ENCODE assay signal across 16 cellular contexts in genomic region chr1:156874142-156874541, GRCh38. TPM values are rescaled to one million over a fixed set of nuclear protein-coding genes. Genes with fewer than 3 reads are reported as not detected.
A peak's percentile ranks its signal among the peaks of the same experiment; 100 is the strongest.
DNase-seq lines count a peak whose midpoint lies in the region; ATAC-seq, FAIRE-seq and TF ChIP-seq lines count a peak whose summit lies in the region.
"Had no signal": no experiment of that assay in that cellular context is flagged by ENCODE, and none has a peak within 500 bp of the region (broad histone marks: within the 10 kb centered on the region; RNA-seq: fewer than 3 reads in every experiment).

No MANE protein-coding gene starts in this region.

- H4K20me1 ChIP-seq in BLaER1 treated with 17β-estradiol and CSF1 and Interleukin-3, amounts not matched to agents 10 nM and 100 nM = peaks cover 0 to 6% (median 0%) of the 10 kb centered on the region in 11 experiments; a peak in 1 of 22 replicates
- H4K20me1 ChIP-seq in astrocyte (ENCODE audit: insufficient read depth, low read length) = no peaks in the 10 kb centered on the region
- no peaks in the 10 kb centered on the region for H4K20me1 ChIP-seq in PC-9 (ENCODE audit: insufficient read depth)

- H3K9ac ChIP-seq in BLaER1 treated with 17β-estradiol and CSF1 and Interleukin-3, amounts not matched to agents 10 nM and 100 nM = peak overlapping the region in 3 of 11 experiments; percentile 32 to 59 (median 54); a peak in 5 of 22 replicates
- H3K9ac ChIP-seq in astrocyte (ENCODE audit: low read length) = no peak overlapping the region

- H3K27ac ChIP-seq in BLaER1 treated with 17β-estradiol and CSF1 and Interleukin-3, amounts not matched to agents 10 nM and 100 nM = 0 out of 22 replicates have a peak overlapping the region, but pooled peaks of 1 of the 11 experiments have one; percentile 44
- H3K27ac ChIP-seq in astrocyte (ENCODE audit: low read depth, low read length) = no peak overlapping the region
- H3K27ac ChIP-seq in PC-9 = no peak overlapping the region

- peaks cover 2% of the 10 kb centered on the region for H3K36me3 Mint-ChIP-seq in astrocyte (ENCODE audit: low read depth, unreplicated experiment)
- H3K36me3 Mint-ChIP-seq in nephron (ENCODE audit: low read depth) = no peaks in the 10 kb centered on the region
- H3K36me3 Mint-ChIP-seq: CD14-positive monocyte; CD8-positive, alpha-beta T cell had no signal

- no TSS peak for BruUV-seq in PC-9 (replicated peaks; lab: Mats Ljungman, UMichigan)

- no peak for FAIRE-seq in astrocyte (lab: Jason Lieb, UNC)
- FAIRE-seq: A204.1, GM19239, HTR-8/SVneo had no signal

- peak overlapping the region in 8 of 11 experiments; percentile 45 to 87 (median 77); a peak in 14 of 22 replicates for H3K4me2 ChIP-seq in BLaER1 treated with 17β-estradiol and CSF1 and Interleukin-3, amounts not matched to agents 10 nM and 100 nM
- H3K4me2 ChIP-seq in astrocyte (ENCODE audit: low read length) (no peak overlapping the region), PC-9 (no peak overlapping the region)

- H3K4me1 Mint-ChIP-seq in astrocyte (ENCODE audit: low read depth, unreplicated experiment) (peaks cover 6% of the 10 kb centered on the region), nephron (peaks cover 57% of the 10 kb centered on the region)
- H3K4me1 Mint-ChIP-seq: B cell, CD14-positive monocyte had no signal

- ATAC-seq in GM21526 (IDR thresholded peaks at IDR 0.05; ENCODE audit: low FRiP score, unreplicated experiment) = no peak
- ATAC-seq: CD8-positive, alpha-beta T cell had no signal

- H3K9me3 ChIP-seq in BLaER1 treated with 17β-estradiol and CSF1 and Interleukin-3, amounts not matched to agents 10 nM and 100 nM (replicated peaks in 1 of 11) = no peaks in the 10 kb centered on the region
- no peaks in the 10 kb centered on the region for H3K9me3 ChIP-seq in astrocyte (ENCODE audit: insufficient read depth, low read depth, low read length)
- H3K9me3 ChIP-seq in PC-9 (ENCODE audit: insufficient read depth, low read depth) = no peaks in the 10 kb centered on the region

- H3K36me3 ChIP-seq in BLaER1 treated with 17β-estradiol and CSF1 and Interleukin-3, amounts not matched to agents 10 nM and 100 nM = no peaks in the 10 kb centered on the region
- H3K36me3 ChIP-seq in astrocyte (ENCODE audit: insufficient read depth, low read length) (no peaks in the 10 kb centered on the region), PC-9 (ENCODE audit: low read depth) (no peaks in the 10 kb centered on the region)

- peaks cover 4% of the 10 kb centered on the region for H3K9me3 Mint-ChIP-seq in astrocyte (ENCODE audit: unreplicated experiment)
- no peaks in the 10 kb centered on the region for H3K9me3 Mint-ChIP-seq in nephron
- H3K9me3 Mint-ChIP-seq: CD14-positive monocyte; CD8-positive, alpha-beta T cell had no signal

- H3K27ac Mint-ChIP-seq in astrocyte (ENCODE audit: unreplicated experiment) = peak overlapping the region; percentile 8
- peak overlapping the region; percentile 6 to 48 (median 29) for H3K27ac Mint-ChIP-seq in nephron
- H3K27ac Mint-ChIP-seq: B cell; CD14-positive monocyte; CD8-positive, alpha-beta T cell had no signal

- H3K79me2 ChIP-seq in astrocyte (ENCODE audit: insufficient read depth, low read length) (no peaks in the 10 kb centered on the region), PC-9 (ENCODE audit: low read depth) (no peaks in the 10 kb centered on the region)

- no peak overlapping the region for H2AFZ ChIP-seq in astrocyte (ENCODE audit: low read depth, low read length)
- H2AFZ ChIP-seq in PC-9 = no peak overlapping the region

- CTCF ChIA-PET in PC-9 (lab: Charles Lee) = no interaction called here

- peaks cover 17% of the 10 kb centered on the region for H3F3A ChIP-seq in PC-9 (ENCODE audit: insufficient read depth, low read depth)

- TF ChIP-seq CTCF in astrocyte (IDR thresholded peaks at IDR 0.05; ENCODE audit: insufficient read depth, low read depth, low read length) (no peak), nephron (IDR thresholded peaks at IDR 0.05; ENCODE audit: unreplicated experiment in 3 of 3) (no peak), PC-9 (conservative IDR thresholded peaks at IDR 0.05) (no peak)

- H3K27me3 ChIP-seq in BLaER1 treated with 17β-estradiol and CSF1 and Interleukin-3, amounts not matched to agents 10 nM and 100 nM = peaks cover 0 to 13% (median 0%) of the 10 kb centered on the region in 11 experiments; a peak in 2 of 22 replicates
- H3K27me3 ChIP-seq in astrocyte (ENCODE audit: insufficient read depth, low read length) = peaks cover 33% of the 10 kb centered on the region
- H3K27me3 ChIP-seq in PC-9 (ENCODE audit: insufficient read depth, low read depth) = peaks cover 20% of the 10 kb centered on the region

- no peak overlapping the region for H3K4me3 Mint-ChIP-seq in astrocyte (ENCODE audit: unreplicated experiment)
- no peak overlapping the region for H3K4me3 Mint-ChIP-seq in nephron
- H3K4me3 Mint-ChIP-seq: B cell; CD14-positive monocyte; CD8-positive, alpha-beta T cell had no signal

- peaks cover 55% of the 10 kb centered on the region for H3K27me3 Mint-ChIP-seq in astrocyte (ENCODE audit: low read depth, unreplicated experiment)
- peaks cover 35% of the 10 kb centered on the region for H3K27me3 Mint-ChIP-seq in nephron (ENCODE audit: low read depth)

- POLR2A ChIA-PET in PC-9 (lab: Charles Lee; ENCODE audit: unreplicated experiment) = interaction anchor here (0.6 kb wide), 1 partner anchor 162 kb away, joined by 3 read pairs; no protein-coding TSS in a partner anchor

- H3K4me1 ChIP-seq in BLaER1 treated with 17β-estradiol and CSF1 and Interleukin-3, amounts not matched to agents 10 nM and 100 nM = peaks cover 18 to 72% (median 62%) of the 10 kb centered on the region in 10 experiments
- H3K4me1 ChIP-seq in astrocyte (ENCODE audit: insufficient read depth, low read length) (peaks cover 14% of the 10 kb centered on the region), PC-9 (replicated peaks; ENCODE audit: insufficient read depth) (peaks cover 16% of the 10 kb centered on the region)

- DNase-seq in astrocyte (ENCODE audit: low read depth) (no peak), PC-9 (no peak)
- DNase-seq: CD8-positive, alpha-beta T cell; COR-L47; DND-41; GF-D8; HCEC 1CT had no signal

- no peaks in the 10 kb centered on the region for H3K9me2 ChIP-seq in PC-9 (ENCODE audit: insufficient read depth)

- intact Hi-C loops in PC-9 (cut with micrococcal nuclease; ENCODE audit: unreplicated experiment) = no loop called here

- no peak overlapping the region for H3K4me3 ChIP-seq in BLaER1 treated with 17β-estradiol and CSF1 and Interleukin-3, amounts not matched to agents 10 nM and 100 nM
- H3K4me3 ChIP-seq in astrocyte (ENCODE audit: insufficient read depth, low read depth, low read length) (no peak overlapping the region), PC-9 (no peak overlapping the region)

RNA-seq across cellular contexts. Expression of gene NTRK1, which starts 13.5 kb away (rescaled TPM):
- total RNA-seq in astrocyte (0.10 and 0.27 TPM in 2 replicates), PC-9 (2021) (not detected in 2 replicates)
- total RNA-seq: B cell had no signal

RNA-seq across cellular contexts. Expression of gene INSRR, which starts 15.2 kb away (rescaled TPM):
- 0.05 TPM in 1 of 2 replicates, not detected in the other for total RNA-seq in astrocyte
- not detected in 2 replicates for total RNA-seq in PC-9 (2021)
- total RNA-seq: B cell, H4 had no signal

RNA-seq across cellular contexts. Expression of gene PEAR1, which starts 19.4 kb away (rescaled TPM):
- 8.5 and 17.3 TPM in 2 replicates for total RNA-seq in astrocyte
- 9.8 and 12.2 TPM in 2 replicates for total RNA-seq in PC-9 (2021)
- total RNA-seq: B cell; CD8-positive, alpha-beta T cell; H4 had no signal

RNA-seq across cellular contexts. Expression of gene LRRC71, which starts 46.3 kb away (rescaled TPM):
- total RNA-seq in astrocyte (0.14 TPM in 1 of 2 replicates, not detected in the other), PC-9 (2021) (not detected in 2 replicates)
- total RNA-seq: B cell; CD8-positive, alpha-beta T cell; H4 had no signal

RNA-seq across cellular contexts. Expression of gene SH2D2A, which starts 57.5 kb away (rescaled TPM):
- 0.89 and 1.1 TPM in 2 replicates for total RNA-seq in astrocyte
- total RNA-seq in PC-9 (2021) = 4.0 and 5.8 TPM in 2 replicates

Comparison
In these comparisons a context has a peak if more than half of its experiments do, and no peak if none do; other contexts are left out.
1. H3K4me2 ChIP-seq: peak in BLaER1 treated with 17β-estradiol and CSF1 and Interleukin-3, amounts not matched to agents 10 nM and 100 nM (8 of 11); none in astrocyte (single experiment) and PC-9 (single experiment).